25 cellular contexts compared by ENCODE assay signal in the genomic region with DNA sequence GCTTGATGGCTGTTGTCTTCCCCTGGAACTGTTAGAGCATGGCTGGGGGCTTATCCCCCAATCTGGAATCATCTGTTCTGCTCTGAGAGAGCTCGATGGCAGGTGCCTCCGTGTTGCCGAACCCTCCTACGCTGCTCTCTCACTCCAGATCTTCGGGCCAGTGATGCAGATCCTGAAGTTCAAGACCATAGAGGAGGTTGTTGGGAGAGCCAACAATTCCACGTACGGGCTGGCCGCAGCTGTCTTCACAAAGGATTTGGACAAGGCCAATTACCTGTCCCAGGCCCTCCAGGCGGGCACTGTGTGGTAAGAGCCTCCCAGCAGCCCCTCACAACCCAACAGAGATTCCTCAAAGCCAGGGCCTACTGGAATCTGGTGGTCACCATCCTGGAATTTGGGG. TPM values are rescaled to one million over a fixed set of nuclear protein-coding genes. Genes with fewer than 3 reads are reported as not detected.
"Had no signal": no experiment of that assay in that cellular context is flagged by ENCODE, and none has a peak within 500 bp of the region (broad histone marks: within the 10 kb centered on the region; RNA-seq: fewer than 3 reads in every experiment).

No MANE protein-coding gene starts in this region.

- H3K27ac ChIP-seq: coronary artery, dorsolateral prefrontal cortex, epithelial cell of prostate, foreskin keratinocyte, gastroesophageal sphincter, heart left ventricle, hepatocyte, left lung had no signal

- H3K27ac Mint-ChIP-seq: immature natural killer cell; memory B cell; naive thymus-derived CD4-positive, alpha-beta T cell had no signal

- H3K4me3 Mint-ChIP-seq: immature natural killer cell; memory B cell; naive thymus-derived CD4-positive, alpha-beta T cell had no signal

- H3K9me3 ChIP-seq: gastroesophageal sphincter, heart left ventricle, left lung had no signal

- H3K4me2 ChIP-seq: hepatocyte had no signal

- H3K4me1 ChIP-seq: foreskin keratinocyte, left lung had no signal

- H3K79me2 ChIP-seq: hepatocyte had no signal

- H3K27me3 Mint-ChIP-seq: memory B cell; naive thymus-derived CD4-positive, alpha-beta T cell had no signal

- H3K4me3 ChIP-seq: coronary artery, dorsolateral prefrontal cortex, gastroesophageal sphincter, heart left ventricle, hepatocyte, left lung, lung had no signal

- ATAC-seq: foreskin keratinocyte; gastroesophageal sphincter; heart left ventricle; left lung; left ventricle myocardium superior; naive thymus-derived CD4-positive, alpha-beta T cell had no signal

- H3K36me3 Mint-ChIP-seq: immature natural killer cell had no signal

- H3K4me1 Mint-ChIP-seq: immature natural killer cell, memory B cell had no signal

- DNase-seq: dermis blood vessel endothelial cell; effector CD4-positive, alpha-beta T cell; effector memory CD4-positive, alpha-beta T cell; erythroblast; foreskin keratinocyte; heart left ventricle; hypothalamus; immature natural killer cell; islet precursor cell; kidney; kidney glomerular epithelial cell; left colon; left lung; left ventricle myocardium superior; mammary epithelial cell; mesendoderm; midbrain; naive thymus-derived CD4-positive, alpha-beta T cell had no signal

- H3K27me3 ChIP-seq: dorsolateral prefrontal cortex, foreskin keratinocyte, gastroesophageal sphincter, heart left ventricle, hepatocyte, left lung had no signal

- H2AFZ ChIP-seq: hepatocyte had no signal

- H3K9me3 Mint-ChIP-seq: immature natural killer cell; memory B cell; naive thymus-derived CD4-positive, alpha-beta T cell had no signal

RNA-seq across cellular contexts. Expression of gene ALDH2, which starts 33.0 kb away (rescaled TPM):
- polyA plus RNA-seq: mammary epithelial cell had no signal
